Comparison of ENCODE assay signal across 16 cellular contexts in genomic region chr12:105324704-105325103, GRCh38.
"Had no signal": no experiment of that assay in that cellular context is flagged by ENCODE, and none has a peak within 500 bp of the region (broad histone marks: within the 10 kb centered on the region; RNA-seq: fewer than 3 reads in every experiment).

No MANE protein-coding gene starts in this region.

- H3K27me3 Mint-ChIP-seq: activated B cell treated with CpG ODN at 0.5 μM for 24 hours; central memory CD8-positive, alpha-beta T cell; stimulated activated naive CD8-positive, alpha-beta T cell treated with anti-CD3 and anti-CD28 coated beads, Interleukin-15, amount 100 ng/mL, for 72 hours had no signal

- ATAC-seq: body of pancreas had no signal

- H3K9me3 Mint-ChIP-seq: activated B cell treated with CpG ODN at 0.5 μM for 24 hours; central memory CD8-positive, alpha-beta T cell; stimulated activated naive CD8-positive, alpha-beta T cell treated with anti-CD3 and anti-CD28 coated beads, Interleukin-15, amount 100 ng/mL, for 72 hours; type B pancreatic cell had no signal

- H3K27ac Mint-ChIP-seq: activated B cell treated with CpG ODN at 0.5 μM for 24 hours; stimulated activated naive CD8-positive, alpha-beta T cell treated with anti-CD3 and anti-CD28 coated beads, Interleukin-15, amount 100 ng/mL, for 72 hours; type B pancreatic cell had no signal

- H3K4me3 ChIP-seq: body of pancreas, coronary artery, esophagus squamous epithelium, sigmoid colon, spleen had no signal

- H3K36me3 ChIP-seq: esophagus squamous epithelium, sigmoid colon, spleen had no signal

- H3K9me3 ChIP-seq: body of pancreas, esophagus squamous epithelium, sigmoid colon, spleen had no signal

- DNase-seq: activated B cell treated with CpG ODN at 0.5 μM for 24 hours; activated CD4-positive, alpha-beta T cell treated with anti-CD3 and anti-CD28 coated beads, Interleukin-2, amount 50 U/mL, for 4 hours; activated CD8-positive, alpha-beta memory T cell treated with anti-CD3 and anti-CD28 coated beads, Interleukin-2, amount 50 U/mL, for 4 hours; activated naive CD4-positive, alpha-beta T cell treated with anti-CD3 and anti-CD28 coated beads, Interleukin-2, amount 50 U/mL, for 16 hours; amygdala; body of pancreas; esophagus squamous epithelium; foreskin fibroblast; hypothalamus; kidney glomerular epithelial cell; sigmoid colon; spleen; stimulated activated naive CD8-positive, alpha-beta T cell treated with anti-CD3 and anti-CD28 coated beads, Interleukin-15, amount 100 ng/mL, for 72 hours had no signal

- H3K4me1 ChIP-seq: sigmoid colon had no signal

- H3K4me3 Mint-ChIP-seq: activated B cell treated with CpG ODN at 0.5 μM for 24 hours; central memory CD8-positive, alpha-beta T cell; stimulated activated naive CD8-positive, alpha-beta T cell treated with anti-CD3 and anti-CD28 coated beads, Interleukin-15, amount 100 ng/mL, for 72 hours; type B pancreatic cell had no signal

- H3K36me3 Mint-ChIP-seq: type B pancreatic cell had no signal

- H3K27ac ChIP-seq: body of pancreas, coronary artery, esophagus squamous epithelium, sigmoid colon, spleen had no signal
